1 cellular context compared by ENCODE assay signal in the genomic region with DNA sequence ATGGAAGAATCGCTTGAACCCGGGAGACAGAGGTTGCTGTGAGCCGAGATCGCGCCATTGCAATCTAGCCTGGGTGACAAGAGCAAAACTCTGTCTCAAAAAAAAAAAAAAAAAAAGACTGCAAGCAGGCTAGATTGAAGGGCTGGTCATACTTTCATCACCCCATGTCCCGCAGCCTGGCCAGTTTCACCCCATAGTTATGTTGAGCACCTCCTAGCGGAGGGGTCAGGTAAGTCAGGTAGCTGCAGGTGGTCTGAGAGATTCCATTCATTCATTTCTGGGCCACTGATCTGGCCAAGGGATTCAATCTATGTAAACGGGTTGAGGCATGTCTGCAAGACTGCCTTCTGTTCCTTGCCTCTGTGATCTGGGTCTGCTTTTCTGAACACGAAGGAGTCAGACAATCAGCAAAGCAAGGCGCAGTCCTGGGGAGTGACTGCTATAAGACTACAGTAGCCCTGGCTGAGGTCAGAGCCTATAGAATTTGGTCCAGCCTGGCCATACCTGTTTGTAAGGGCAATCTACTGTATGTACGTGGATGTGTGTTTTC.
TF ChIP-seq lines count a peak whose summit lies in the region.

No MANE protein-coding gene starts in this region.

TF ChIP-seq in HepG2, 621 proteins besides CTCF, POLR2A, EP300 and RAD21:
- no peak for TF ChIP-seq ZNF329 (CRISPR knock-in tag; IDR thresholded peaks at IDR 0.05; ENCODE audit: low read depth)
- TF ChIP-seq, protein P1, sequence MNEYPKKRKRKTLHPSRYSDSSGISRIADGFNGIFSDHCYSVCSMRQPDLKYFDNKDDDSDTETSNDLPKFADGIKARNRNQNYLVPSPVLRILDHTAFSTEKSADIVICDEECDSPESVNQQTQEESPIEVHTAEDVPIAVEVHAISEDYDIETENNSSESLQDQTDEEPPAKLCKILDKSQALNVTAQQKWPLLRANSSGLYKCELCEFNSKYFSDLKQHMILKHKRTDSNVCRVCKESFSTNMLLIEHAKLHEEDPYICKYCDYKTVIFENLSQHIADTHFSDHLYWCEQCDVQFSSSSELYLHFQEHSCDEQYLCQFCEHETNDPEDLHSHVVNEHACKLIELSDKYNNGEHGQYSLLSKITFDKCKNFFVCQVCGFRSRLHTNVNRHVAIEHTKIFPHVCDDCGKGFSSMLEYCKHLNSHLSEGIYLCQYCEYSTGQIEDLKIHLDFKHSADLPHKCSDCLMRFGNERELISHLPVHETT (CRISPR knock-in tag; conservative IDR thresholded peaks at IDR 0.05): no peak
- TF ChIP-seq MXD4 (CRISPR knock-in tag; IDR thresholded peaks at IDR 0.05): no peak
- no peak for TF ChIP-seq ZNF274 (CRISPR knock-in tag; IDR thresholded peaks at IDR 0.05)
- no peak for TF ChIP-seq ZNF496 (CRISPR knock-in tag; IDR thresholded peaks at IDR 0.05; ENCODE audit: insufficient replicate concordance)
- TF ChIP-seq ADNP (CRISPR knock-in tag; IDR thresholded peaks at IDR 0.05): no peak
- TF ChIP-seq ZNF552 (CRISPR knock-in tag; IDR thresholded peaks at IDR 0.05; ENCODE audit: borderline replicate concordance): no peak
- TF ChIP-seq ZNF772 (CRISPR knock-in tag; IDR thresholded peaks at IDR 0.05): no peak
- TF ChIP-seq, protein P2, sequence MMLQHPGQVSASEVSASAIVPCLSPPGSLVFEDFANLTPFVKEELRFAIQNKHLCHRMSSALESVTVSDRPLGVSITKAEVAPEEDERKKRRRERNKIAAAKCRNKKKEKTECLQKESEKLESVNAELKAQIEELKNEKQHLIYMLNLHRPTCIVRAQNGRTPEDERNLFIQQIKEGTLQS (CRISPR knock-in tag; IDR thresholded peaks at IDR 0.05): no peak
- no peak for TF ChIP-seq ZNF558 (CRISPR knock-in tag; IDR thresholded peaks at IDR 0.05; ENCODE audit: borderline replicate concordance)
- TF ChIP-seq MXI1 (IDR thresholded peaks at IDR 0.05; ENCODE audit: borderline replicate concordance, low read depth, low read length): no peak
- TF ChIP-seq DNMT1 (CRISPR knock-in tag; IDR thresholded peaks at IDR 0.05): no peak
- TF ChIP-seq, protein P3, sequence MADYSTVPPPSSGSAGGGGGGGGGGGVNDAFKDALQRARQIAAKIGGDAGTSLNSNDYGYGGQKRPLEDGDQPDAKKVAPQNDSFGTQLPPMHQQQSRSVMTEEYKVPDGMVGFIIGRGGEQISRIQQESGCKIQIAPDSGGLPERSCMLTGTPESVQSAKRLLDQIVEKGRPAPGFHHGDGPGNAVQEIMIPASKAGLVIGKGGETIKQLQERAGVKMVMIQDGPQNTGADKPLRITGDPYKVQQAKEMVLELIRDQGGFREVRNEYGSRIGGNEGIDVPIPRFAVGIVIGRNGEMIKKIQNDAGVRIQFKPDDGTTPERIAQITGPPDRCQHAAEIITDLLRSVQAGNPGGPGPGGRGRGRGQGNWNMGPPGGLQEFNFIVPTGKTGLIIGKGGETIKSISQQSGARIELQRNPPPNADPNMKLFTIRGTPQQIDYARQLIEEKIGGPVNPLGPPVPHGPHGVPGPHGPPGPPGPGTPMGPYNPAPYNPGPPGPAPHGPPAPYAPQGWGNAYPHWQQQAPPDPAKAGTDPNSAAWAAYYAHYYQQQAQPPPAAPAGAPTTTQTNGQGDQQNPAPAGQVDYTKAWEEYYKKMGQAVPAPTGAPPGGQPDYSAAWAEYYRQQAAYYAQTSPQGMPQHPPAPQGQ (CRISPR knock-in tag; IDR thresholded peaks at IDR 0.05; ENCODE audit: borderline replicate concordance): no peak
- no peak for TF ChIP-seq TARDBP (CRISPR knock-in tag; IDR thresholded peaks at IDR 0.05)
- no peak for TF ChIP-seq SIN3B (IDR thresholded peaks at IDR 0.05; ENCODE audit: low read length)
- no peak for TF ChIP-seq ZEB1 (IDR thresholded peaks at IDR 0.05; ENCODE audit: insufficient replicate concordance, low read depth)
- no peak for TF ChIP-seq ZNF232 (CRISPR knock-in tag; IDR thresholded peaks at IDR 0.05; ENCODE audit: borderline replicate concordance)
